In genomic region chr3:72187131-72187530, GRCh38 we compare ENCODE assay signal across 13 cellular contexts.
DNase-seq lines count a peak whose midpoint lies in the region; ATAC-seq and TF ChIP-seq lines count a peak whose summit lies in the region.
"Had no signal": no experiment of that assay in that cellular context is flagged by ENCODE, and none has a peak within 500 bp of the region (broad histone marks: within the 10 kb centered on the region; RNA-seq: fewer than 3 reads in every experiment).

No MANE protein-coding gene starts in this region.

- no peak overlapping the region for H2BK5ac ChIP-seq in trophoblast cell (ENCODE audit: low read depth, low read length, poor library complexity)

- H3K14ac ChIP-seq in trophoblast cell (ENCODE audit: low read length): no peak overlapping the region

- H3K9me3 Mint-ChIP-seq in chondrocyte (ENCODE audit: low read depth): peaks cover 3% of the 10 kb centered on the region

- peaks cover 16% of the 10 kb centered on the region for H3K4me1 Mint-ChIP-seq in chondrocyte (ENCODE audit: low read depth)

- H3K27ac ChIP-seq in trophoblast cell (ENCODE audit: low read depth, low read length): no peak overlapping the region
- no peak overlapping the region for H3K27ac ChIP-seq in prostate gland
- H3K27ac ChIP-seq: right atrium auricular region had no signal

- no peak overlapping the region for H4K8ac ChIP-seq in trophoblast cell (ENCODE audit: low read depth, low read length)

- WGBS in trophoblast cell (ENCODE audit: extremely low coverage, insufficient coverage, insufficient read length): no CpG with 5 or more reads among the region's 2 CpGs
- WGBS in prostate gland: 95% methylated on average over 2 of the region's 2 CpGs

- no peak overlapping the region for H2BK120ac ChIP-seq in trophoblast cell (ENCODE audit: insufficient read depth, low read length, poor library complexity)

- peak; percentile 32 for DNase-seq in NCI-H82 (lab: John Stamatoyannopoulos, UW)
- DNase-seq in NCI-H82 treated with DMSO at 0.1 percent for 48 hours (lab: John Stamatoyannopoulos, UW; ENCODE audit: unreplicated experiment): no peak
- DNase-seq in KBM-7: peak; percentile 29
- no peak for DNase-seq in chondrocyte (ENCODE audit: low spot score)
- DNase-seq in trophoblast cell: peak in 1 of 2 donors; percentile 8
- DNase-seq in Ammon's horn (ENCODE audit: low spot score): no peak
- DNase-seq in prostate gland (ENCODE audit: low spot score): no peak
- DNase-seq: activated T-cell treated with anti-CD3 and anti-CD28 coated beads, Interleukin-2, amount 50 U/mL, for 1 hour; anterior cingulate cortex; effector memory CD4-positive, alpha-beta T cell had no signal

- no peak overlapping the region for H2AK5ac ChIP-seq in trophoblast cell (ENCODE audit: low read length)

- H3K36me3 Mint-ChIP-seq in chondrocyte (ENCODE audit: low read depth): no peaks in the 10 kb centered on the region
- H3K36me3 Mint-ChIP-seq: IgD-negative memory B cell had no signal

- H3K4me3 Mint-ChIP-seq in chondrocyte (ENCODE audit: unreplicated experiment): no peak overlapping the region

- no peak overlapping the region for H4K12ac ChIP-seq in trophoblast cell (ENCODE audit: low read depth, low read length)

- H2BK12ac ChIP-seq in trophoblast cell (ENCODE audit: low read length): no peak overlapping the region

- ATAC-seq in GM18861 (IDR thresholded peaks at IDR 0.05; ENCODE audit: unreplicated experiment): no peak

- peak overlapping the region; percentile 7 for H3K9ac ChIP-seq in trophoblast cell (ENCODE audit: low read length)

- intact Hi-C loops in prostate gland (cut with DNase I): no loop called here

- no peak overlapping the region for H3K18ac ChIP-seq in trophoblast cell (ENCODE audit: low read length)

- H3K4me3 ChIP-seq in trophoblast cell (ENCODE audit: low read depth, low read length): no peak overlapping the region
- H3K4me3 ChIP-seq in prostate gland: no peak overlapping the region
- H3K4me3 ChIP-seq: right atrium auricular region had no signal

- H3K27me3 Mint-ChIP-seq in chondrocyte (ENCODE audit: low read depth): peaks cover 3% of the 10 kb centered on the region

- no peak overlapping the region for H3K4me2 ChIP-seq in trophoblast cell (ENCODE audit: low read length)

- H2AFZ ChIP-seq in trophoblast cell (ENCODE audit: insufficient read depth, low read length, poor library complexity): no peak overlapping the region

- H3K27ac Mint-ChIP-seq in chondrocyte (ENCODE audit: unreplicated experiment): no peak overlapping the region
- H3K27ac Mint-ChIP-seq: IgD-negative memory B cell had no signal

- no peak overlapping the region for H3K4ac ChIP-seq in trophoblast cell (ENCODE audit: low read depth, low read length)

- in situ Hi-C loops in KBM-7 (cut with MboI; ENCODE audit: low pct_unique_long_range_greater_than_20kb, low sequenced_read_pairs): no loop called here

- H3K9me3 ChIP-seq in trophoblast cell (ENCODE audit: insufficient read depth, low read depth, low read length): no peaks in the 10 kb centered on the region
- H3K9me3 ChIP-seq in prostate gland: no peaks in the 10 kb centered on the region

- no peaks in the 10 kb centered on the region for H3K27me3 ChIP-seq in trophoblast cell (ENCODE audit: insufficient read depth, low read length)
- H3K27me3 ChIP-seq in prostate gland (replicated peaks; ENCODE audit: insufficient read depth): no peaks in the 10 kb centered on the region
- H3K27me3 ChIP-seq: right atrium auricular region had no signal

- H3K79me2 ChIP-seq in trophoblast cell (ENCODE audit: control insufficient read depth, insufficient read depth, low read length, poor library complexity): no peaks in the 10 kb centered on the region

- peak overlapping the region; percentile 34 for H3K23ac ChIP-seq in trophoblast cell (ENCODE audit: low read length)

- no peak for TF ChIP-seq POLR2A in prostate gland (IDR thresholded peaks at IDR 0.05)

- no peak overlapping the region for H4K91ac ChIP-seq in trophoblast cell (ENCODE audit: low read depth, low read length)

- no peaks in the 10 kb centered on the region for H3K79me1 ChIP-seq in trophoblast cell (ENCODE audit: low read length)

- no peaks in the 10 kb centered on the region for H3K4me1 ChIP-seq in trophoblast cell (ENCODE audit: control insufficient read depth in 1 of 2, insufficient read depth in 2 of 2, low read length in 2 of 2)
- H3K4me1 ChIP-seq in prostate gland (replicated peaks): no peaks in the 10 kb centered on the region
- H3K4me1 ChIP-seq: right atrium auricular region had no signal

- H3K36me3 ChIP-seq in trophoblast cell (ENCODE audit: control insufficient read depth in 1 of 2, insufficient read depth in 2 of 2, low read length in 2 of 2) (no peaks in the 10 kb centered on the region), prostate gland (no peaks in the 10 kb centered on the region)
- H3K36me3 ChIP-seq: right atrium auricular region had no signal

- TF ChIP-seq CTCF in chondrocyte (IDR thresholded peaks at IDR 0.05) (peak; percentile 39), prostate gland (IDR thresholded peaks at IDR 0.05) (no peak)

Comparison
In these comparisons a context has a peak if more than half of its experiments do, and no peak if none do; other contexts are left out.
1. DNase-seq: peak in NCI-H82 (single experiment) and KBM-7 (single experiment); none in NCI-H82 treated with DMSO at 0.1 percent for 48 hours (single experiment), chondrocyte (single experiment), Ammon's horn (single experiment) and prostate gland (single experiment).